In the genomic region with DNA sequence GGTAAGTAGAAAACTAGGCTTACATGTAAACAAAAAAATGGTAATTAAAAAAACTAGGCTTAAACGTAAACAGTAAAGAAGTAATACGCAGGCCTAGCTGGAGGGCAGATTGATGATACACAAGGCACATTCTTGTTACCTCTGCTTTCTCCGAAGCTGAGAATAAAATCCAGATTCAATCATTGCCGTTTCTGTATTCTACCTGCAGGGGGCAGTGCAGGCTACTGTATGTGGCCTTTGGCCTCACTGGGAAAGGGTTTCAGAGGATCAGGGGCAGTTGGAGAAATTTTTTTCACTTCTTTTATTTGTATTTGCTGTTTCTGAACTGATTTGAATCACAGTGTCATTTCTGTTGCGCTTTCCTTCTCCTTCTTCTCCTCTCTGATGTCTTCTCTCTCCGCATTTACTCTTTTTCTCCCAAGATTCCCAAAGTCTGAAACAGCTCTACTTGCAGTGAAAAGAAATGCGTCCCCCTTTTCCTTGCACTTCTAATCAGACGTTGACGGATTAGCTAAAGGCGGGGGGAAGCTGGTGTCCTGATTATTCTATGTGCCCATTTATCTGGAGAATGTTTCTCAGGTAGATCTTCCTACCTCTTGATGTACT, we compare ENCODE assay signal across 8 cellular contexts.
DNase-seq lines count a peak whose midpoint lies in the region; ATAC-seq, FAIRE-seq and TF ChIP-seq lines count a peak whose summit lies in the region.

No MANE protein-coding gene starts in this region.

- ATAC-seq in GM19395 (IDR thresholded peaks at IDR 0.05; ENCODE audit: unreplicated experiment) (peak; percentile 79), HG03045 (IDR thresholded peaks at IDR 0.05; ENCODE audit: unreplicated experiment) (no peak)

- H3K4me3 Mint-ChIP-seq in MCF 10A (ENCODE audit: unreplicated experiment): no peak overlapping the region

- POLR2A ChIA-PET in MCF 10A (lab: Yijun Ruan, JAX): interaction anchor here (0.6 to 4.5 kb wide), 4 partner anchors 67 to 169 kb away, joined by 3 to 34 read pairs (median 10); a partner anchor contains a TSS

- peak; percentile 86 for TF ChIP-seq CTCF in MCF 10A (IDR thresholded peaks at IDR 0.05; ENCODE audit: unreplicated experiment)

- no peaks in the 10 kb centered on the region for H3K9me3 Mint-ChIP-seq in MCF 10A (ENCODE audit: unreplicated experiment)

- CTCF ChIA-PET in MCF 10A (lab: Yijun Ruan, JAX): interaction anchor here (0.5 to 10.6 kb wide), 50 partner anchors 9 to 1605 kb away, joined by 3 to 350 read pairs (median 4); a partner anchor contains a TSS

- no peaks in the 10 kb centered on the region for H3K36me3 Mint-ChIP-seq in MCF 10A (ENCODE audit: insufficient read depth, unreplicated experiment)

- intact Hi-C loops in MCF 10A (cut with micrococcal nuclease): loop anchor here (1.0 to 2.0 kb wide), 3 partner anchors 66 to 413 kb away; a partner anchor contains a TSS

- BruUV-seq in MCF 10A (replicated peaks; lab: Mats Ljungman, UMichigan): no TSS peak

- H3K4me1 Mint-ChIP-seq in MCF 10A (ENCODE audit: insufficient read depth, unreplicated experiment): no peaks in the 10 kb centered on the region

- peak; percentile 85 for FAIRE-seq in TTC549 (lab: Jason Lieb, UNC)

- no peaks in the 10 kb centered on the region for H3K27me3 Mint-ChIP-seq in MCF 10A (ENCODE audit: insufficient read depth, unreplicated experiment)

- no peak overlapping the region for H3K27ac Mint-ChIP-seq in MCF 10A (ENCODE audit: low read depth, unreplicated experiment)

- DNase-seq in AG20443 (ENCODE audit: low spot score) (peak; percentile 56), NCI-H1105 treated with DMSO at 0.1 percent for 48 hours (lab: John Stamatoyannopoulos, UW) (peak; percentile 36), MCF 10A (ENCODE audit: unreplicated experiment) (peak; percentile 86), kidney glomerular epithelial cell (lab: John Stamatoyannopoulos, UW) (peak; percentile 58)
- peak; percentile 2 to 21 (median 2) for DNase-seq in stimulated activated CD4-positive, alpha-beta T cell treated with anti-CD3 and anti-CD28 coated beads, TNF-alpha, amount 100 ng/mL, for 4 hours (ENCODE audit: low read depth in 3 of 3)

Comparison
In these comparisons a context has a peak if more than half of its experiments do, and no peak if none do; other contexts are left out.
1. DNase-seq: peak in every context shown above with its lines; median percentile 86 in MCF 10A; 58 in kidney glomerular epithelial cell; 56 in AG20443; 36 in NCI-H1105 treated with DMSO at 0.1 percent for 48 hours; 2 in stimulated activated CD4-positive, alpha-beta T cell treated with anti-CD3 and anti-CD28 coated beads, TNF-alpha, amount 100 ng/mL, for 4 hours.